1 cellular context compared by ENCODE assay signal in the genomic region with DNA sequence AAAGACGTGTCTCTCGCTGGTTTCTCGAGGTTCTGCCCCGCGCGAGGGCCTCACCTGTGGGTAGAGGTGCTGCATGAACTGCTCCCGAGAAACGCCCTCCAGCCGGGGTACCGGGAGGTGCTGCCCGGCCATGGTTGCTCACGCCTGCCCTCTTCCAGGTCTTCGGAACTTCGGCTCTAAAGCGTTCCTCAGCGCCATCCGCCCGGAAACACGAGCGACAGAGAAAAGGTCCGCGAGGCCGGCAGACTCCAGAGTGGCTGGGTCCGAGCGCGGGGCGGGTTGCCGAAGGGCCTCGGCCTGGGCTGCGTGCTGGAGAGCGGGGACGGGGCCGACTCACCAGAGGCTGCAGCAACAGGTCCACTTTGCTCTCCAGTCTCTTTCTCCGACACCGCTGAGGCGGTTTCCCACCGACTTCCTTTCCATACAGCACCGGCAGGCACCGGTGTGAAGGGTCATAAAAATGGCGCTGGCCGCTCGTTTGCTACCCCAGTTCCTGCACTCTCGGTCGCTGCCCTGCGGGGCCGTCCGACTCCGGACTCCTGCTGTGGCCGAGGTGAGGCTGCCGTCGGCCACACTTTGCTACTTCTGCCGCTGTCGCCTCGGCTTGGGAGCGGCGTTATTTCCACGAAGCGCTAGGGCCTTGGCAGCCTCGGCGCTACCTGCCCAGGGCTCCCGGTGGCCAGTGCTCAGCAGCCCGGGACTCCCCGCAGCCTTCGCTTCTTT.
TF ChIP-seq lines count a peak whose summit lies in the region.

A gene with protein sequence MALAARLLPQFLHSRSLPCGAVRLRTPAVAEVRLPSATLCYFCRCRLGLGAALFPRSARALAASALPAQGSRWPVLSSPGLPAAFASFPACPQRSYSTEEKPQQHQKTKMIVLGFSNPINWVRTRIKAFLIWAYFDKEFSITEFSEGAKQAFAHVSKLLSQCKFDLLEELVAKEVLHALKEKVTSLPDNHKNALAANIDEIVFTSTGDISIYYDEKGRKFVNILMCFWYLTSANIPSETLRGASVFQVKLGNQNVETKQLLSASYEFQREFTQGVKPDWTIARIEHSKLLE (plus strand): TSS at position 244 of the 723 bp plus-strand sequence. CDS start 217 bp downstream, at position 461.
A gene with protein sequence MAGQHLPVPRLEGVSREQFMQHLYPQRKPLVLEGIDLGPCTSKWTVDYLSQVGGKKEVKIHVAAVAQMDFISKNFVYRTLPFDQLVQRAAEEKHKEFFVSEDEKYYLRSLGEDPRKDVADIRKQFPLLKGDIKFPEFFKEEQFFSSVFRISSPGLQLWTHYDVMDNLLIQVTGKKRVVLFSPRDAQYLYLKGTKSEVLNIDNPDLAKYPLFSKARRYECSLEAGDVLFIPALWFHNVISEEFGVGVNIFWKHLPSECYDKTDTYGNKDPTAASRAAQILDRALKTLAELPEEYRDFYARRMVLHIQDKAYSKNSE (minus strand): TSS at position 153 of the 723 bp plus-strand sequence. CDS start 21 bp downstream, at position 132.

TF ChIP-seq in K562, 482 proteins besides CTCF, POLR2A, EP300 and RAD21 (continued from another document and continues in another):
- TF ChIP-seq CBX1 (IDR thresholded peaks at IDR 0.05; ENCODE audit: low read depth): peak; percentile 74; the same call in 1 of the 2 replicates
- no peak for TF ChIP-seq HDAC6 (IDR thresholded peaks at IDR 0.05; ENCODE audit: low read depth, low read length)
- TF ChIP-seq, protein P1, sequence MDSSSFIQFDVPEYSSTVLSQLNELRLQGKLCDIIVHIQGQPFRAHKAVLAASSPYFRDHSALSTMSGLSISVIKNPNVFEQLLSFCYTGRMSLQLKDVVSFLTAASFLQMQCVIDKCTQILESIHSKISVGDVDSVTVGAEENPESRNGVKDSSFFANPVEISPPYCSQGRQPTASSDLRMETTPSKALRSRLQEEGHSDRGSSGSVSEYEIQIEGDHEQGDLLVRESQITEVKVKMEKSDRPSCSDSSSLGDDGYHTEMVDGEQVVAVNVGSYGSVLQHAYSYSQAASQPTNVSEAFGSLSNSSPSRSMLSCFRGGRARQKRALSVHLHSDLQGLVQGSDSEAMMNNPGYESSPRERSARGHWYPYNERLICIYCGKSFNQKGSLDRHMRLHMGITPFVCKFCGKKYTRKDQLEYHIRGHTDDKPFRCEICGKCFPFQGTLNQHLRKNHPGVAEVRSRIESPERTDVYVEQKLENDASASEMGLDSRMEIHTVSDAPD (CRISPR knock-in tag; IDR thresholded peaks at IDR 0.05): no peak
- TF ChIP-seq, protein P2, sequence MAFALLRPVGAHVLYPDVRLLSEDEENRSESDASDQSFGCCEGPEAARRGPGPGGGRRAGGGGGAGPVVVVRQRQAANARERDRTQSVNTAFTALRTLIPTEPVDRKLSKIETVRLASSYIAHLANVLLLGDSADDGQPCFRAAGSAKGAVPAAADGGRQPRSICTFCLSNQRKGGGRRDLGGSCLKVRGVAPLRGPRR (CRISPR knock-in tag; IDR thresholded peaks at IDR 0.05): no peak
- TF ChIP-seq, protein P3, sequence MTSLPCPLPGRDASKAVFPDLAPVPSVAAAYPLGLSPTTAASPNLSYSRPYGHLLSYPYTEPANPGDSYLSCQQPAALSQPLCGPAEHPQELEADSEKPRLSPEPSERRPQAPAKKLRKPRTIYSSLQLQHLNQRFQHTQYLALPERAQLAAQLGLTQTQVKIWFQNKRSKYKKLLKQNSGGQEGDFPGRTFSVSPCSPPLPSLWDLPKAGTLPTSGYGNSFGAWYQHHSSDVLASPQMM (CRISPR knock-in tag; IDR thresholded peaks at IDR 0.05): no peak
- TF ChIP-seq ZSCAN29 (IDR thresholded peaks at IDR 0.05): 0 out of 2 replicates have a peak, but pooled peaks have one; percentile 26
- TF ChIP-seq, protein P4, sequence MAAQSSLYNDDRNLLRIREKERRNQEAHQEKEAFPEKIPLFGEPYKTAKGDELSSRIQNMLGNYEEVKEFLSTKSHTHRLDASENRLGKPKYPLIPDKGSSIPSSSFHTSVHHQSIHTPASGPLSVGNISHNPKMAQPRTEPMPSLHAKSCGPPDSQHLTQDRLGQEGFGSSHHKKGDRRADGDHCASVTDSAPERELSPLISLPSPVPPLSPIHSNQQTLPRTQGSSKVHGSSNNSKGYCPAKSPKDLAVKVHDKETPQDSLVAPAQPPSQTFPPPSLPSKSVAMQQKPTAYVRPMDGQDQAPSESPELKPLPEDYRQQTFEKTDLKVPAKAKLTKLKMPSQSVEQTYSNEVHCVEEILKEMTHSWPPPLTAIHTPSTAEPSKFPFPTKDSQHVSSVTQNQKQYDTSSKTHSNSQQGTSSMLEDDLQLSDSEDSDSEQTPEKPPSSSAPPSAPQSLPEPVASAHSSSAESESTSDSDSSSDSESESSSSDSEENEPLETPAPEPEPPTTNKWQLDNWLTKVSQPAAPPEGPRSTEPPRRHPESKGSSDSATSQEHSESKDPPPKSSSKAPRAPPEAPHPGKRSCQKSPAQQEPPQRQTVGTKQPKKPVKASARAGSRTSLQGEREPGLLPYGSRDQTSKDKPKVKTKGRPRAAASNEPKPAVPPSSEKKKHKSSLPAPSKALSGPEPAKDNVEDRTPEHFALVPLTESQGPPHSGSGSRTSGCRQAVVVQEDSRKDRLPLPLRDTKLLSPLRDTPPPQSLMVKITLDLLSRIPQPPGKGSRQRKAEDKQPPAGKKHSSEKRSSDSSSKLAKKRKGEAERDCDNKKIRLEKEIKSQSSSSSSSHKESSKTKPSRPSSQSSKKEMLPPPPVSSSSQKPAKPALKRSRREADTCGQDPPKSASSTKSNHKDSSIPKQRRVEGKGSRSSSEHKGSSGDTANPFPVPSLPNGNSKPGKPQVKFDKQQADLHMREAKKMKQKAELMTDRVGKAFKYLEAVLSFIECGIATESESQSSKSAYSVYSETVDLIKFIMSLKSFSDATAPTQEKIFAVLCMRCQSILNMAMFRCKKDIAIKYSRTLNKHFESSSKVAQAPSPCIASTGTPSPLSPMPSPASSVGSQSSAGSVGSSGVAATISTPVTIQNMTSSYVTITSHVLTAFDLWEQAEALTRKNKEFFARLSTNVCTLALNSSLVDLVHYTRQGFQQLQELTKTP (IDR thresholded peaks at IDR 0.05; ENCODE audit: low read depth in 1 of 2, partially characterized antibody in 2 of 2): peak in 1 of 2 experiments; percentile 46
- TF ChIP-seq, protein P5, sequence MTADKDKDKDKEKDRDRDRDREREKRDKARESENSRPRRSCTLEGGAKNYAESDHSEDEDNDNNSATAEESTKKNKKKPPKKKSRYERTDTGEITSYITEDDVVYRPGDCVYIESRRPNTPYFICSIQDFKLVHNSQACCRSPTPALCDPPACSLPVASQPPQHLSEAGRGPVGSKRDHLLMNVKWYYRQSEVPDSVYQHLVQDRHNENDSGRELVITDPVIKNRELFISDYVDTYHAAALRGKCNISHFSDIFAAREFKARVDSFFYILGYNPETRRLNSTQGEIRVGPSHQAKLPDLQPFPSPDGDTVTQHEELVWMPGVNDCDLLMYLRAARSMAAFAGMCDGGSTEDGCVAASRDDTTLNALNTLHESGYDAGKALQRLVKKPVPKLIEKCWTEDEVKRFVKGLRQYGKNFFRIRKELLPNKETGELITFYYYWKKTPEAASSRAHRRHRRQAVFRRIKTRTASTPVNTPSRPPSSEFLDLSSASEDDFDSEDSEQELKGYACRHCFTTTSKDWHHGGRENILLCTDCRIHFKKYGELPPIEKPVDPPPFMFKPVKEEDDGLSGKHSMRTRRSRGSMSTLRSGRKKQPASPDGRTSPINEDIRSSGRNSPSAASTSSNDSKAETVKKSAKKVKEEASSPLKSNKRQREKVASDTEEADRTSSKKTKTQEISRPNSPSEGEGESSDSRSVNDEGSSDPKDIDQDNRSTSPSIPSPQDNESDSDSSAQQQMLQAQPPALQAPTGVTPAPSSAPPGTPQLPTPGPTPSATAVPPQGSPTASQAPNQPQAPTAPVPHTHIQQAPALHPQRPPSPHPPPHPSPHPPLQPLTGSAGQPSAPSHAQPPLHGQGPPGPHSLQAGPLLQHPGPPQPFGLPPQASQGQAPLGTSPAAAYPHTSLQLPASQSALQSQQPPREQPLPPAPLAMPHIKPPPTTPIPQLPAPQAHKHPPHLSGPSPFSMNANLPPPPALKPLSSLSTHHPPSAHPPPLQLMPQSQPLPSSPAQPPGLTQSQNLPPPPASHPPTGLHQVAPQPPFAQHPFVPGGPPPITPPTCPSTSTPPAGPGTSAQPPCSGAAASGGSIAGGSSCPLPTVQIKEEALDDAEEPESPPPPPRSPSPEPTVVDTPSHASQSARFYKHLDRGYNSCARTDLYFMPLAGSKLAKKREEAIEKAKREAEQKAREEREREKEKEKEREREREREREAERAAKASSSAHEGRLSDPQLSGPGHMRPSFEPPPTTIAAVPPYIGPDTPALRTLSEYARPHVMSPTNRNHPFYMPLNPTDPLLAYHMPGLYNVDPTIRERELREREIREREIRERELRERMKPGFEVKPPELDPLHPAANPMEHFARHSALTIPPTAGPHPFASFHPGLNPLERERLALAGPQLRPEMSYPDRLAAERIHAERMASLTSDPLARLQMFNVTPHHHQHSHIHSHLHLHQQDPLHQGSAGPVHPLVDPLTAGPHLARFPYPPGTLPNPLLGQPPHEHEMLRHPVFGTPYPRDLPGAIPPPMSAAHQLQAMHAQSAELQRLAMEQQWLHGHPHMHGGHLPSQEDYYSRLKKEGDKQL (CRISPR knock-in tag; IDR thresholded peaks at IDR 0.05; ENCODE audit: borderline replicate concordance): no peak
- TF ChIP-seq, protein P6, sequence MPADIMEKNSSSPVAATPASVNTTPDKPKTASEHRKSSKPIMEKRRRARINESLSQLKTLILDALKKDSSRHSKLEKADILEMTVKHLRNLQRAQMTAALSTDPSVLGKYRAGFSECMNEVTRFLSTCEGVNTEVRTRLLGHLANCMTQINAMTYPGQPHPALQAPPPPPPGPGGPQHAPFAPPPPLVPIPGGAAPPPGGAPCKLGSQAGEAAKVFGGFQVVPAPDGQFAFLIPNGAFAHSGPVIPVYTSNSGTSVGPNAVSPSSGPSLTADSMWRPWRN (IDR thresholded peaks at IDR 0.05; ENCODE audit: low read depth): no peak
- no peak for TF ChIP-seq PTBP1 (IDR thresholded peaks at IDR 0.05; ENCODE audit: low read depth, low read length)
- TF ChIP-seq, protein P7, sequence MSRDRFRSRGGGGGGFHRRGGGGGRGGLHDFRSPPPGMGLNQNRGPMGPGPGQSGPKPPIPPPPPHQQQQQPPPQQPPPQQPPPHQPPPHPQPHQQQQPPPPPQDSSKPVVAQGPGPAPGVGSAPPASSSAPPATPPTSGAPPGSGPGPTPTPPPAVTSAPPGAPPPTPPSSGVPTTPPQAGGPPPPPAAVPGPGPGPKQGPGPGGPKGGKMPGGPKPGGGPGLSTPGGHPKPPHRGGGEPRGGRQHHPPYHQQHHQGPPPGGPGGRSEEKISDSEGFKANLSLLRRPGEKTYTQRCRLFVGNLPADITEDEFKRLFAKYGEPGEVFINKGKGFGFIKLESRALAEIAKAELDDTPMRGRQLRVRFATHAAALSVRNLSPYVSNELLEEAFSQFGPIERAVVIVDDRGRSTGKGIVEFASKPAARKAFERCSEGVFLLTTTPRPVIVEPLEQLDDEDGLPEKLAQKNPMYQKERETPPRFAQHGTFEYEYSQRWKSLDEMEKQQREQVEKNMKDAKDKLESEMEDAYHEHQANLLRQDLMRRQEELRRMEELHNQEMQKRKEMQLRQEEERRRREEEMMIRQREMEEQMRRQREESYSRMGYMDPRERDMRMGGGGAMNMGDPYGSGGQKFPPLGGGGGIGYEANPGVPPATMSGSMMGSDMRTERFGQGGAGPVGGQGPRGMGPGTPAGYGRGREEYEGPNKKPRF (IDR thresholded peaks at IDR 0.05; ENCODE audit: low read depth, low read length): no peak
- peak; percentile 17 to 50; a peak in 1 of 4 replicates for TF ChIP-seq NRF1 (conservative IDR thresholded peaks at IDR 0.05 in 1 of 2, IDR thresholded peaks at IDR 0.05 in 1 of 2)
- no peak for TF ChIP-seq TAF15 (IDR thresholded peaks at IDR 0.05; ENCODE audit: low read depth, low read length)
- TF ChIP-seq ZBTB1 (CRISPR knock-in tag; IDR thresholded peaks at IDR 0.05; ENCODE audit: borderline replicate concordance, low read depth): no peak
- TF ChIP-seq, protein P8, sequence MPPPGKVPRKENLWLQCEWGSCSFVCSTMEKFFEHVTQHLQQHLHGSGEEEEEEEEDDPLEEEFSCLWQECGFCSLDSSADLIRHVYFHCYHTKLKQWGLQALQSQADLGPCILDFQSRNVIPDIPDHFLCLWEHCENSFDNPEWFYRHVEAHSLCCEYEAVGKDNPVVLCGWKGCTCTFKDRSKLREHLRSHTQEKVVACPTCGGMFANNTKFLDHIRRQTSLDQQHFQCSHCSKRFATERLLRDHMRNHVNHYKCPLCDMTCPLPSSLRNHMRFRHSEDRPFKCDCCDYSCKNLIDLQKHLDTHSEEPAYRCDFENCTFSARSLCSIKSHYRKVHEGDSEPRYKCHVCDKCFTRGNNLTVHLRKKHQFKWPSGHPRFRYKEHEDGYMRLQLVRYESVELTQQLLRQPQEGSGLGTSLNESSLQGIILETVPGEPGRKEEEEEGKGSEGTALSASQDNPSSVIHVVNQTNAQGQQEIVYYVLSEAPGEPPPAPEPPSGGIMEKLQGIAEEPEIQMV (tag; conservative IDR thresholded peaks at IDR 0.05; ENCODE audit: low read depth): no peak
- TF ChIP-seq, protein P9, sequence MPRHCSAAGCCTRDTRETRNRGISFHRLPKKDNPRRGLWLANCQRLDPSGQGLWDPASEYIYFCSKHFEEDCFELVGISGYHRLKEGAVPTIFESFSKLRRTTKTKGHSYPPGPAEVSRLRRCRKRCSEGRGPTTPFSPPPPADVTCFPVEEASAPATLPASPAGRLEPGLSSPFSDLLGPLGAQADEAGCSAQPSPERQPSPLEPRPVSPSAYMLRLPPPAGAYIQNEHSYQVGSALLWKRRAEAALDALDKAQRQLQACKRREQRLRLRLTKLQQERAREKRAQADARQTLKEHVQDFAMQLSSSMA (CRISPR knock-in tag; IDR thresholded peaks at IDR 0.05): no peak
- peak; percentile 79 for TF ChIP-seq CXXC5 (CRISPR knock-in tag; IDR thresholded peaks at IDR 0.05)
- TF ChIP-seq, protein P10, sequence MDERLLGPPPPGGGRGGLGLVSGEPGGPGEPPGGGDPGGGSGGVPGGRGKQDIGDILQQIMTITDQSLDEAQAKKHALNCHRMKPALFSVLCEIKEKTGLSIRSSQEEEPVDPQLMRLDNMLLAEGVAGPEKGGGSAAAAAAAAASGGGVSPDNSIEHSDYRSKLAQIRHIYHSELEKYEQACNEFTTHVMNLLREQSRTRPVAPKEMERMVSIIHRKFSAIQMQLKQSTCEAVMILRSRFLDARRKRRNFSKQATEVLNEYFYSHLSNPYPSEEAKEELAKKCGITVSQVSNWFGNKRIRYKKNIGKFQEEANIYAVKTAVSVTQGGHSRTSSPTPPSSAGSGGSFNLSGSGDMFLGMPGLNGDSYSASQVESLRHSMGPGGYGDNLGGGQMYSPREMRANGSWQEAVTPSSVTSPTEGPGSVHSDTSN (CRISPR knock-in tag; IDR thresholded peaks at IDR 0.05; ENCODE audit: low read depth): no peak
- TF ChIP-seq, protein P10 (tag; conservative IDR thresholded peaks at IDR 0.05; ENCODE audit: low read depth): no peak
- no peak for TF ChIP-seq ILK (tag; IDR thresholded peaks at IDR 0.05; ENCODE audit: borderline replicate concordance, low read depth)
